ENCODE assay signal across 17 cellular contexts in the genomic region with DNA sequence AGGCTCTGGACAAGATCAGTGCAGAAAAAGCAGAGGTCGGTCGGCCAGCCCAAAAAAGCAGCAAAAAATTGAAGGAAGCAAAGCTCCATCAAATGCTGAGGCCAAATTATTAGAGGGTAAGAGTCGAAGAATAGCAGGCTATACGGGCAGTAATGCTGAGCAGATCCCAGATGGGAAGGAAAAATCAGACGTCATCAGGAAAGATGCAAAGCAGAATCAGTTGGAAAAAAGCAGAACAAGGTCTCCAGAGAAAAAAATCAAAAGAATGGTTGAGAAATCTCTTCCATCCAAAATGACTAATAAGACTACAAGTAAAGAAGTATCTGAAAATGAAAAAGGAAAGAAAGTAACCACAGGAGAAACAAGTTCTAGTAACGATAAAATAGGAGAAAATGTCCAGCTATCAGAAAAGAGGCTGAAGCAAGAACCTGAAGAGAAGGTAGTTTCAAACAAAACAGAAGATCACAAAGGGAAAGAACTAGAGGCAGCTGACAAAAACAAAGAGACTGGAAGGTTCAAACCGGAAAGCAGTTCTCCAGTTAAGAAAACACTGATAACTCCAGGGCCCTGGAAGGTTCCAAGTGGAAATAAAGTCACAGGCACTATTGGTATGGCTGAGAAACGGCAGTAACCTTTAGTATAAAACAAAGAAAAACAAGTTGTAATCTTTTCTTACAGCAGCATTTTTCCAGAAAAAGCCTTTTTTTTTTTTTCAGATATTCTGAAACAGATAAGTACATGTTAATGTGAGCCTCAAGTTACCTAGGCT.
DNase-seq lines count a peak whose midpoint lies in the region; ATAC-seq, FAIRE-seq and TF ChIP-seq lines count a peak whose summit lies in the region.
"Had no signal": no experiment of that assay in that cellular context is flagged by ENCODE, and none has a peak within 500 bp of the region (broad histone marks: within the 10 kb centered on the region; RNA-seq: fewer than 3 reads in every experiment).

No MANE protein-coding gene starts in this region.

- H3K27me3 Mint-ChIP-seq in neural progenitor cell (ENCODE audit: insufficient read depth, low read depth): peaks cover 3% of the 10 kb centered on the region
- H3K27me3 Mint-ChIP-seq: activated CD4-positive, alpha-beta memory T cell treated with anti-CD3 and anti-CD28 coated beads for 36 hours; naive B cell had no signal

- H3K9ac ChIP-seq in K562 (ENCODE audit: insufficient read depth in 1 of 2, low read depth in 2 of 2, low read length in 2 of 2): no peak overlapping the region
- no peak overlapping the region for H3K9ac ChIP-seq in neural progenitor cell

- H3K9me3 ChIP-seq in K562 (replicated peaks; ENCODE audit: control insufficient read depth, insufficient read depth, low read depth, low read length): no peaks in the 10 kb centered on the region
- H3K9me3 ChIP-seq in neural progenitor cell (ENCODE audit: low read depth): no peaks in the 10 kb centered on the region
- no peaks in the 10 kb centered on the region for H3K9me3 ChIP-seq in BE2C
- H3K9me3 ChIP-seq: A549, upper lobe of left lung had no signal

- H3K79me2 ChIP-seq in ACC112 (ENCODE audit: control insufficient read depth, insufficient read depth, low read length, unreplicated experiment) (no peaks in the 10 kb centered on the region), K562 (ENCODE audit: control insufficient read depth, insufficient read depth, low read length) (no peaks in the 10 kb centered on the region), neural progenitor cell (ENCODE audit: low read depth) (no peaks in the 10 kb centered on the region)

- in situ Hi-C loops in K562 (cut with MboI): loop anchor here (5.0 kb wide), 1 partner anchor 871 kb away; no protein-coding TSS in a partner anchor

- no peaks in the 10 kb centered on the region for H3K27me3 ChIP-seq in ACC112 (ENCODE audit: insufficient read depth, low read length)
- no peaks in the 10 kb centered on the region for H3K27me3 ChIP-seq in K562 (ENCODE audit: control insufficient read depth in 2 of 2, insufficient read depth in 2 of 2, low read length in 2 of 2)
- no peaks in the 10 kb centered on the region for H3K27me3 ChIP-seq in neural progenitor cell
- no peaks in the 10 kb centered on the region for H3K27me3 ChIP-seq in BE2C
- H3K27me3 ChIP-seq: upper lobe of left lung had no signal

- no peak for TF ChIP-seq CTCF in K562 (IDR thresholded peaks at IDR 0.05 in 2 of 3, conservative IDR thresholded peaks at IDR 0.05 in 1 of 3; ENCODE audit: insufficient read depth in 2 of 3, low read depth in 1 of 3, low read length in 3 of 3)
- no peak for TF ChIP-seq CTCF in neural progenitor cell (IDR thresholded peaks at IDR 0.05)
- TF ChIP-seq CTCF in BE2C (IDR thresholded peaks at IDR 0.05; ENCODE audit: low read depth, low read length): no peak

- no TSS peak for BruUV-seq in K562 (replicated peaks; lab: Mats Ljungman, UMichigan)

- H3F3A ChIP-seq in neural progenitor cell (ENCODE audit: low read depth): peaks cover 8% of the 10 kb centered on the region

- TF ChIP-seq POLR2A in K562 (conservative IDR thresholded peaks at IDR 0.05): no peak

- 55% methylated on average over 8 of the region's 8 CpGs for WGBS in K562 (ENCODE audit: insufficient coverage, low coverage, missing lambda C conversion rate)

- POLR2A ChIA-PET in K562 (lab: Yijun Ruan, JAX): interaction anchor here (0.8 to 1.9 kb wide), 2 partner anchors 10 to 30 kb away, joined by 3 to 6 read pairs; no protein-coding TSS in a partner anchor

- H3K4me1 ChIP-seq in ACC112 (ENCODE audit: control insufficient read depth, insufficient read depth, low read length, unreplicated experiment): peaks cover 14% of the 10 kb centered on the region
- peaks cover 0 to 4% of the 10 kb centered on the region in 2 experiments; a peak in 2 of 5 replicates for H3K4me1 ChIP-seq in K562 (replicated peaks in 1 of 2; ENCODE audit: control insufficient read depth in 2 of 2, insufficient read depth in 2 of 2, low read length in 2 of 2)
- H3K4me1 ChIP-seq in neural progenitor cell: peaks cover 5% of the 10 kb centered on the region
- peaks cover 8% of the 10 kb centered on the region; the same call in 1 of the 2 replicates for H3K4me1 ChIP-seq in BE2C
- H3K4me1 ChIP-seq: A549 had no signal

- H3K9me3 Mint-ChIP-seq in neural progenitor cell: no peaks in the 10 kb centered on the region
- H3K9me3 Mint-ChIP-seq: activated CD4-positive, alpha-beta memory T cell treated with anti-CD3 and anti-CD28 coated beads for 36 hours; activated T-helper 2 cell treated with anti-CD3 and anti-CD28 coated beads, Interferon-gamma antibody, Interleukin-2, Interleukin-4, amounts not matched to agents 10 μg/mL and 5 μg/mL and 100 μg/mL, durations not matched to agents 14 hours and 24 hours and 36 hours; naive B cell had no signal

- H3K27ac ChIP-seq in ACC112 (ENCODE audit: low read depth, low read length) (peak overlapping the region; percentile 65), K562 (ENCODE audit: extremely low read depth, low read depth, low read length) (no peak overlapping the region), neural progenitor cell (peak overlapping the region; percentile 11)
- H3K27ac ChIP-seq: A549 had no signal

- H4K20me1 ChIP-seq in K562 (replicated peaks; ENCODE audit: control insufficient read depth, insufficient read depth, low read length) (no peaks in the 10 kb centered on the region), neural progenitor cell (ENCODE audit: low read depth) (no peaks in the 10 kb centered on the region)

- no peak for TF ChIP-seq EP300 in K562 (IDR thresholded peaks at IDR 0.05; ENCODE audit: low read length)

- intact Hi-C loops in K562 (cut with micrococcal nuclease): loop anchor here (10.0 kb wide), 1 partner anchor 291 kb away; a partner anchor contains a TSS
- intact Hi-C loops in Right ventricle myocardium superior (cut with DNase I): no loop called here

- TF ChIP-seq RAD21 in K562 (CRISPR knock-in tag; conservative IDR thresholded peaks at IDR 0.05 in 1 of 2, IDR thresholded peaks at IDR 0.05 in 1 of 2): no peak

- no peak overlapping the region for H3K4me3 Mint-ChIP-seq in neural progenitor cell
- H3K4me3 Mint-ChIP-seq: activated CD4-positive, alpha-beta memory T cell treated with anti-CD3 and anti-CD28 coated beads for 36 hours; naive B cell had no signal

- no peaks in the 10 kb centered on the region for H3K9me1 ChIP-seq in K562 (ENCODE audit: control insufficient read depth, insufficient read depth, low read length)

- no peak overlapping the region for H3K4me2 ChIP-seq in K562 (ENCODE audit: insufficient read depth, low read length)
- H3K4me2 ChIP-seq in neural progenitor cell: no peak overlapping the region
- H3K4me2 ChIP-seq: A549 had no signal

- H3K4me3 ChIP-seq in ACC112 (ENCODE audit: low read depth, low read length): no peak overlapping the region
- H3K4me3 ChIP-seq in K562: no peak overlapping the region
- no peak overlapping the region for H3K4me3 ChIP-seq in neural progenitor cell
- H3K4me3 ChIP-seq in BE2C (ENCODE audit: low read depth, low read length): no peak overlapping the region
- H3K4me3 ChIP-seq: A549, upper lobe of left lung had no signal

- no peaks in the 10 kb centered on the region for H3K4me1 Mint-ChIP-seq in neural progenitor cell
- H3K4me1 Mint-ChIP-seq: naive B cell had no signal

- peaks cover 10% of the 10 kb centered on the region for H3K36me3 Mint-ChIP-seq in neural progenitor cell
- H3K36me3 Mint-ChIP-seq: activated CD4-positive, alpha-beta memory T cell treated with anti-CD3 and anti-CD28 coated beads for 36 hours; naive B cell had no signal

- no peak for FAIRE-seq in K562 (lab: Jason Lieb, UNC)
- FAIRE-seq: A549, bronchial epithelial cell, D721Med, small intestine had no signal

- H3K36me3 ChIP-seq in ACC112 (ENCODE audit: insufficient read depth, low read length) (no peaks in the 10 kb centered on the region), K562 (ENCODE audit: control insufficient read depth, insufficient read depth, low read length) (no peaks in the 10 kb centered on the region), neural progenitor cell (no peaks in the 10 kb centered on the region), BE2C (peaks cover 32% of the 10 kb centered on the region)

- ATAC-seq in K562 (peak; percentile 27; the same call in 2 of the 3 replicates), Right ventricle myocardium superior (ENCODE audit: poor library complexity) (peak; percentile 86)
- ATAC-seq: A549 had no signal

- CTCF ChIA-PET in K562 (lab: Yijun Ruan, JAX; ENCODE audit: low intra/inter-chr PET ratio): no interaction called here

- H2AFZ ChIP-seq in ACC112 (ENCODE audit: low read length, unreplicated experiment) (peak overlapping the region; percentile 62), K562 (ENCODE audit: low read depth, low read length) (no peak overlapping the region), neural progenitor cell (replicated peaks) (no peak overlapping the region)

- no peak overlapping the region for H3K27ac Mint-ChIP-seq in neural progenitor cell
- H3K27ac Mint-ChIP-seq: activated CD4-positive, alpha-beta memory T cell treated with anti-CD3 and anti-CD28 coated beads for 36 hours; activated T-helper 2 cell treated with anti-CD3 and anti-CD28 coated beads, Interferon-gamma antibody, Interleukin-2, Interleukin-4, amounts not matched to agents 10 μg/mL and 5 μg/mL and 100 μg/mL, durations not matched to agents 14 hours and 24 hours and 36 hours had no signal

- DNase-seq in K562 (ENCODE audit: extremely low read depth in 1 of 4, low spot score in 3 of 4) (no peak), Right ventricle myocardium superior (no peak), neural progenitor cell (ENCODE audit: low spot score) (no peak), HPDE6-E6E7 (ENCODE audit: extremely low spot score) (no peak), NCI-H1436 (lab: John Stamatoyannopoulos, UW) (no peak), dedifferentiated amniotic fluid mesenchymal stem cell (ENCODE audit: extremely low spot score) (no peak), BE2C (no peak)
- DNase-seq: activated CD4-positive, alpha-beta memory T cell treated with anti-CD3 and anti-CD28 coated beads for 36 hours; naive B cell; NCI-H146; small intestine had no signal

TF ChIP-seq in K562, 482 proteins besides CTCF, POLR2A, EP300 and RAD21 (continues in another document):
- TF ChIP-seq ZNF316 (IDR thresholded peaks at IDR 0.05) (no peak), CBX8 (IDR thresholded peaks at IDR 0.05; ENCODE audit: borderline replicate concordance, extremely low read depth, low read depth, low read length, poor library complexity, severe bottlenecking) (no peak), TAF1 (IDR thresholded peaks at IDR 0.05; ENCODE audit: control insufficient read depth, extremely low read depth, insufficient read depth, low read length, severe bottlenecking) (no peak), EHMT2 (IDR thresholded peaks at IDR 0.05) (0 out of 2 replicates have a peak, but pooled peaks have one; percentile 28)
